12 cellular contexts compared by ENCODE assay signal in the genomic region with DNA sequence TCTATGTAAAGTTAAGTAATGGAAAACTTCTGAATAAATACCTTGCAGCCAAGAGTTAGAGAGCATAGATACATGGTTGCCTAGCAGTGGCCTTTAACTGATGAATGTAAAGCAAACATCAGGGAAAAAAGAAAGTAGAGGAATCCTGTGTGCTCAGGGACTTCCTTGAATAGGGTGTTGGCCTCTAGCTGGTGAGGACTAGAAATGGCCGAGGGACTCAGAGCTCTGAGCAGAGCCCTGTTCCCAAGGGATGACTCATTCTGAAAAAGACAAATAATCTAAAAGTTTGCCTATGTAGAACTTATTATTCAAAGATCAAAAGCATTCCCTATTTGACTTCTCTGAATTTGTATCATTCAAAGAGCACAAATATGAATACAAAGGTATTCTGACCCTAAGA.
A peak's percentile ranks its signal among the peaks of the same experiment; 100 is the strongest.
DNase-seq lines count a peak whose midpoint lies in the region; ATAC-seq and TF ChIP-seq lines count a peak whose summit lies in the region.
"Had no signal": no experiment of that assay in that cellular context is flagged by ENCODE, and none has a peak within 500 bp of the region (broad histone marks: within the 10 kb centered on the region; RNA-seq: fewer than 3 reads in every experiment).

No MANE protein-coding gene starts in this region.

- H3K27ac Mint-ChIP-seq in stimulated activated naive CD8-positive, alpha-beta T cell treated with anti-CD3 and anti-CD28 coated beads, Interleukin-15, Interleukin-2, amounts not matched to agents 100 ng/mL and 50 ng/mL, for 24 hours, result peak overlapping the region; percentile 5
- H3K27ac Mint-ChIP-seq in stimulated activated naive CD8-positive, alpha-beta T cell treated with anti-CD3 and anti-CD28 coated beads, Interleukin-15, amount 100 ng/mL, for 72 hours, result no peak overlapping the region
- H3K27ac Mint-ChIP-seq: IgD-negative memory B cell had no signal

- H3K9me3 Mint-ChIP-seq in stimulated activated naive CD8-positive, alpha-beta T cell treated with anti-CD3 and anti-CD28 coated beads, Interleukin-15, Interleukin-2, amounts not matched to agents 100 ng/mL and 50 ng/mL, for 24 hours, result no peaks in the 10 kb centered on the region
- no peaks in the 10 kb centered on the region for H3K9me3 Mint-ChIP-seq in stimulated activated naive CD8-positive, alpha-beta T cell treated with anti-CD3 and anti-CD28 coated beads, Interleukin-15, amount 100 ng/mL, for 72 hours
- H3K9me3 Mint-ChIP-seq: activated T-cell treated with anti-CD3 and anti-CD28 coated beads, Interleukin-2, amount 50 U/mL, for 4 hours; IgD-negative memory B cell had no signal

- H3K4me3 ChIP-seq in astrocyte of the spinal cord (ENCODE audit: low read depth, low read length) (no peak overlapping the region), upper lobe of right lung (no peak overlapping the region), adrenal gland (no peak overlapping the region)
- H3K4me3 ChIP-seq: uterus had no signal

- peaks cover 36% of the 10 kb centered on the region for H3K4me1 Mint-ChIP-seq in stimulated activated naive CD8-positive, alpha-beta T cell treated with anti-CD3 and anti-CD28 coated beads, Interleukin-15, Interleukin-2, amounts not matched to agents 100 ng/mL and 50 ng/mL, for 24 hours (ENCODE audit: low read depth)
- H3K4me1 Mint-ChIP-seq in stimulated activated naive CD8-positive, alpha-beta T cell treated with anti-CD3 and anti-CD28 coated beads, Interleukin-15, amount 100 ng/mL, for 72 hours, result peaks cover 14% of the 10 kb centered on the region

- H3K4me1 ChIP-seq in upper lobe of right lung (peaks cover 21% of the 10 kb centered on the region), adrenal gland (replicated peaks in 1 of 2) (no peaks in the 10 kb centered on the region)

- no peaks in the 10 kb centered on the region for H3K27me3 Mint-ChIP-seq in stimulated activated naive CD8-positive, alpha-beta T cell treated with anti-CD3 and anti-CD28 coated beads, Interleukin-15, Interleukin-2, amounts not matched to agents 100 ng/mL and 50 ng/mL, for 24 hours
- H3K27me3 Mint-ChIP-seq in stimulated activated naive CD8-positive, alpha-beta T cell treated with anti-CD3 and anti-CD28 coated beads, Interleukin-15, amount 100 ng/mL, for 72 hours, result no peaks in the 10 kb centered on the region
- H3K27me3 Mint-ChIP-seq: IgD-negative memory B cell had no signal

- ATAC-seq in stimulated activated naive CD8-positive, alpha-beta T cell treated with anti-CD3 and anti-CD28 coated beads, Interleukin-15, amount 100 ng/mL, for 72 hours, result no peak
- ATAC-seq in upper lobe of right lung (peak; percentile 65), GM21737 (IDR thresholded peaks at IDR 0.05; ENCODE audit: unreplicated experiment) (no peak)
- ATAC-seq: activated T-cell treated with anti-CD3 and anti-CD28 coated beads, Interleukin-2, amount 50 U/mL, for 4 hours had no signal

- TF ChIP-seq CTCF in astrocyte of the spinal cord (IDR thresholded peaks at IDR 0.05; ENCODE audit: low read depth, low read length) (no peak), upper lobe of right lung (IDR thresholded peaks at IDR 0.05) (no peak), adrenal gland (IDR thresholded peaks at IDR 0.05) (no peak)

- H3K4me3 Mint-ChIP-seq in stimulated activated naive CD8-positive, alpha-beta T cell treated with anti-CD3 and anti-CD28 coated beads, Interleukin-15, Interleukin-2, amounts not matched to agents 100 ng/mL and 50 ng/mL, for 24 hours, result no peak overlapping the region
- no peak overlapping the region for H3K4me3 Mint-ChIP-seq in stimulated activated naive CD8-positive, alpha-beta T cell treated with anti-CD3 and anti-CD28 coated beads, Interleukin-15, amount 100 ng/mL, for 72 hours
- H3K4me3 Mint-ChIP-seq: activated T-cell treated with anti-CD3 and anti-CD28 coated beads, Interleukin-2, amount 50 U/mL, for 4 hours; IgD-negative memory B cell had no signal

- in situ Hi-C loops in astrocyte of the spinal cord (cut with HindIII; ENCODE audit: low sequenced_read_pairs), result no loop called here

- H3K9me3 ChIP-seq in upper lobe of right lung (no peaks in the 10 kb centered on the region), adrenal gland (replicated peaks in 1 of 3) (no peaks in the 10 kb centered on the region)
- H3K9me3 ChIP-seq: uterus had no signal

- H3K36me3 Mint-ChIP-seq in stimulated activated naive CD8-positive, alpha-beta T cell treated with anti-CD3 and anti-CD28 coated beads, Interleukin-15, Interleukin-2, amounts not matched to agents 100 ng/mL and 50 ng/mL, for 24 hours (ENCODE audit: low read depth), result peaks cover 20% of the 10 kb centered on the region

- WGBS in adrenal gland, 4 donors, result 36 to 65% (median 59%) methylated on average over 1 of the region's 1 CpG

- H3K27ac ChIP-seq in upper lobe of right lung, result peak overlapping the region; percentile 45
- no peak overlapping the region for H3K27ac ChIP-seq in adrenal gland
- H3K27ac ChIP-seq: uterus had no signal

- no peak for TF ChIP-seq POLR2A in adrenal gland (IDR thresholded peaks at IDR 0.05)

- H3K36me3 ChIP-seq in upper lobe of right lung (no peaks in the 10 kb centered on the region), adrenal gland (replicated peaks in 1 of 2) (no peaks in the 10 kb centered on the region)
- H3K36me3 ChIP-seq: uterus had no signal

- H3K27me3 ChIP-seq in upper lobe of right lung, result no peaks in the 10 kb centered on the region
- H3K27me3 ChIP-seq in adrenal gland, result no peaks in the 10 kb centered on the region
- H3K27me3 ChIP-seq: uterus had no signal

- intact Hi-C loops in upper lobe of right lung (cut with DNase I), result no loop called here
- intact Hi-C loops in adrenal gland (cut with DNase I), result no loop called here

- no peak for DNase-seq in stimulated activated naive CD8-positive, alpha-beta T cell treated with anti-CD3 and anti-CD28 coated beads, Interleukin-15, amount 100 ng/mL, for 72 hours
- DNase-seq in astrocyte of the spinal cord (ENCODE audit: low read depth, low spot score), result peak; percentile 68
- peak; percentile 63 for DNase-seq in kidney tubule cell (ENCODE audit: low spot score)
- DNase-seq in upper lobe of right lung, result no peak
- DNase-seq in adrenal gland, result no peak
- DNase-seq in activated CD4-positive, alpha-beta T cell treated with anti-CD3 and anti-CD28 coated beads, Interleukin-2, amount 50 U/mL, for 1 hour, result no peak
- DNase-seq: activated T-cell treated with anti-CD3 and anti-CD28 coated beads, Interleukin-2, amount 50 U/mL, for 4 hours; NCI-H524 treated with DMSO at 0.1 percent for 48 hours; uterus had no signal

Comparison
In these comparisons a context has a peak if more than half of its experiments do, and no peak if none do; other contexts are left out.
1. DNase-seq: peak in astrocyte of the spinal cord (single experiment) and kidney tubule cell (single experiment); none in stimulated activated naive CD8-positive, alpha-beta T cell treated with anti-CD3 and anti-CD28 coated beads, Interleukin-15, amount 100 ng/mL, for 72 hours (0 of 2), upper lobe of right lung (single experiment), adrenal gland (0 of 7) and activated CD4-positive, alpha-beta T cell treated with anti-CD3 and anti-CD28 coated beads, Interleukin-2, amount 50 U/mL, for 1 hour (single experiment).